8 cellular contexts compared by ENCODE assay signal in genomic region chr15:52112203-52112750, GRCh38. TPM values are rescaled to one million over a fixed set of nuclear protein-coding genes. Genes with fewer than 3 reads are reported as not detected.
DNase-seq lines count a peak whose midpoint lies in the region; ATAC-seq, FAIRE-seq and TF ChIP-seq lines count a peak whose summit lies in the region.

No MANE protein-coding gene starts in this region.

- H3K18ac ChIP-seq in mesenchymal stem cell (ENCODE audit: low read depth in 1 of 2, low read length in 2 of 2) = peak overlapping the region; percentile 3 to 54

- H3K27ac ChIP-seq in mesenchymal stem cell (ENCODE audit: low read length, poor library complexity, severe bottlenecking) = no peak overlapping the region
- H3K27ac ChIP-seq in subcutaneous abdominal adipose tissue (ENCODE audit: low read depth, low read length) = no peak overlapping the region

- H3K4me2 ChIP-seq in mesenchymal stem cell (ENCODE audit: low read length, poor library complexity, severe bottlenecking) = no peak overlapping the region

- no peak overlapping the region for H3K4ac ChIP-seq in mesenchymal stem cell (ENCODE audit: low read depth in 1 of 2, low read length in 2 of 2)

- ATAC-seq in GM19023 (IDR thresholded peaks at IDR 0.05; ENCODE audit: unreplicated experiment) = no peak
- no peak for ATAC-seq in GM21381 (IDR thresholded peaks at IDR 0.05; ENCODE audit: unreplicated experiment)

- H3K36me3 ChIP-seq in bronchial epithelial cell (ENCODE audit: control insufficient read depth, insufficient read depth, low read length) (no peaks in the 10 kb centered on the region), mesenchymal stem cell (ENCODE audit: control insufficient read depth in 1 of 2, insufficient read depth in 2 of 2, low read depth in 1 of 2, low read length in 2 of 2) (no peaks in the 10 kb centered on the region), subcutaneous abdominal adipose tissue (ENCODE audit: control insufficient read depth in 5 of 5, insufficient read depth in 5 of 5, low read length in 5 of 5) (no peaks in the 10 kb centered on the region)

- no peak overlapping the region for H2AFZ ChIP-seq in mesenchymal stem cell (ENCODE audit: low read depth, low read length)

- H3K9me3 ChIP-seq in mesenchymal stem cell (ENCODE audit: control insufficient read depth, low read length) (no peaks in the 10 kb centered on the region), subcutaneous abdominal adipose tissue (ENCODE audit: control insufficient read depth in 5 of 5, low read length in 5 of 5) (no peaks in the 10 kb centered on the region)

- H4K91ac ChIP-seq in mesenchymal stem cell (ENCODE audit: low read length) = peak overlapping the region; percentile 71

- TF ChIP-seq POLR2A in GM18526 (IDR thresholded peaks at IDR 0.05; ENCODE audit: extremely low read depth, insufficient read length) = peak; percentile 31

- H3K4me1 ChIP-seq in mesenchymal stem cell (ENCODE audit: control insufficient read depth, insufficient read depth, low read depth, low read length) = no peaks in the 10 kb centered on the region
- H3K4me1 ChIP-seq in subcutaneous abdominal adipose tissue (ENCODE audit: control insufficient read depth in 5 of 5, insufficient read depth in 5 of 5, low read length in 5 of 5) = peaks cover 0 to 64% (median 36%) of the 10 kb centered on the region in 5 donors

- peak overlapping the region in 1 of 2 experiments; percentile 64 for H3K23ac ChIP-seq in mesenchymal stem cell (ENCODE audit: low read length in 2 of 2)

- DNase-seq in T-helper 2 cell = peak in 3 of 5 experiments; percentile 23 to 64 (median 28)
- no peak for DNase-seq in bronchial epithelial cell (ENCODE audit: low read depth)
- no peak for DNase-seq in mesenchymal stem cell
- DNase-seq in NCI-H128 (lab: John Stamatoyannopoulos, UW; ENCODE audit: unreplicated experiment) = no peak

- H4K8ac ChIP-seq in mesenchymal stem cell (ENCODE audit: low read length) = no peak overlapping the region

- H3K14ac ChIP-seq in mesenchymal stem cell (ENCODE audit: low read length in 2 of 2) = peak overlapping the region in 1 of 2 experiments; percentile 59

- no peak overlapping the region for H2BK15ac ChIP-seq in mesenchymal stem cell (ENCODE audit: low read depth, poor library complexity, severe bottlenecking)

- no peak for FAIRE-seq in bronchial epithelial cell (lab: Jason Lieb, UNC)

- no peaks in the 10 kb centered on the region for H3K79me1 ChIP-seq in mesenchymal stem cell (replicated peaks; ENCODE audit: low read length, poor library complexity, severe bottlenecking)

- peak; percentile 20 for TF ChIP-seq CTCF in bronchial epithelial cell (IDR thresholded peaks at IDR 0.05; ENCODE audit: insufficient read depth, low read length, severe bottlenecking)

- peak overlapping the region; percentile 59 for H3K9ac ChIP-seq in mesenchymal stem cell (ENCODE audit: low read length)
- no peak overlapping the region for H3K9ac ChIP-seq in subcutaneous abdominal adipose tissue (ENCODE audit: low read length in 5 of 5)

- 51% methylated on average over 61 of the region's 61 CpGs for WGBS in mesenchymal stem cell

- no peak overlapping the region for H2BK5ac ChIP-seq in mesenchymal stem cell (ENCODE audit: low read depth, low read length, poor library complexity, severe bottlenecking)

- H3K27me3 ChIP-seq in bronchial epithelial cell (ENCODE audit: control insufficient read depth, insufficient read depth, low read length) (no peaks in the 10 kb centered on the region), mesenchymal stem cell (ENCODE audit: control insufficient read depth in 1 of 2, insufficient read depth in 1 of 2, low read length in 2 of 2) (peaks cover 6 to 12% of the 10 kb centered on the region in 2 experiments), subcutaneous abdominal adipose tissue (ENCODE audit: control insufficient read depth in 5 of 5, insufficient read depth in 4 of 5, low read length in 5 of 5) (peaks cover 0 to 16% (median 5%) of the 10 kb centered on the region in 5 donors)

- H2AK5ac ChIP-seq in mesenchymal stem cell (ENCODE audit: low read length, severe bottlenecking) = no peak overlapping the region

- H2BK120ac ChIP-seq in mesenchymal stem cell (ENCODE audit: low read depth, low read length) = no peak overlapping the region

- H3K4me3 ChIP-seq in bronchial epithelial cell (ENCODE audit: low read depth, low read length) (peak overlapping the region; percentile 35), mesenchymal stem cell (ENCODE audit: insufficient read depth in 1 of 2, low read depth in 1 of 2, low read length in 2 of 2) (peak overlapping the region in 1 of 2 experiments; percentile 57), subcutaneous abdominal adipose tissue (ENCODE audit: low read depth in 1 of 5, low read length in 5 of 5) (peak overlapping the region in 4 of 5 donors; percentile 45 to 56 (median 50))

- no peak overlapping the region for H2BK12ac ChIP-seq in mesenchymal stem cell (ENCODE audit: low read length in 2 of 2)

RNA-seq across cellular contexts. Expression of gene BCL2L10, which starts 0.3 kb away (rescaled TPM):
- 0.53 and 0.64 TPM in 2 replicates for total RNA-seq in bronchial epithelial cell
- 0.06 TPM for polyA plus RNA-seq in mesenchymal stem cell (2013, experiment 1 of 2)
- polyA plus RNA-seq in mesenchymal stem cell (2013, experiment 2 of 2) = not detected

Comparison
In these comparisons a context has a peak if more than half of its experiments do, and no peak if none do; other contexts are left out.
1. DNase-seq: peak in T-helper 2 cell (3 of 5); none in bronchial epithelial cell (single experiment), mesenchymal stem cell (single experiment) and NCI-H128 (single experiment).